1 cellular context compared by ENCODE assay signal in genomic region chr10:47047127-47047504, GRCh38.
TF ChIP-seq lines count a peak whose summit lies in the region.

No MANE protein-coding gene starts in this region.

TF ChIP-seq in WTC11, 78 proteins besides CTCF, POLR2A, EP300 and RAD21 (continued from another document):
- TF ChIP-seq, protein P1, sequence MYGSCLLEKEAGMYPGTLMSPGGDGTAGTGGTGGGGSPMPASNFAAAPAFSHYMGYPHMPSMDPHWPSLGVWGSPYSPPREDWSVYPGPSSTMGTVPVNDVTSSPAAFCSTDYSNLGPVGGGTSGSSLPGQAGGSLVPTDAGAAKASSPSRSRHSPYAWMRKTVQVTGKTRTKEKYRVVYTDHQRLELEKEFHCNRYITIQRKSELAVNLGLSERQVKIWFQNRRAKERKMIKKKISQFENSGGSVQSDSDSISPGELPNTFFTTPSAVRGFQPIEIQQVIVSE (CRISPR knock-in tag; IDR thresholded peaks at IDR 0.05; ENCODE audit: borderline replicate concordance) = no peak
- no peak for TF ChIP-seq JAZF1 (CRISPR knock-in tag; IDR thresholded peaks at IDR 0.05)
- no peak for TF ChIP-seq SP1 (CRISPR knock-in tag; conservative IDR thresholded peaks at IDR 0.05)
- TF ChIP-seq, protein P2, sequence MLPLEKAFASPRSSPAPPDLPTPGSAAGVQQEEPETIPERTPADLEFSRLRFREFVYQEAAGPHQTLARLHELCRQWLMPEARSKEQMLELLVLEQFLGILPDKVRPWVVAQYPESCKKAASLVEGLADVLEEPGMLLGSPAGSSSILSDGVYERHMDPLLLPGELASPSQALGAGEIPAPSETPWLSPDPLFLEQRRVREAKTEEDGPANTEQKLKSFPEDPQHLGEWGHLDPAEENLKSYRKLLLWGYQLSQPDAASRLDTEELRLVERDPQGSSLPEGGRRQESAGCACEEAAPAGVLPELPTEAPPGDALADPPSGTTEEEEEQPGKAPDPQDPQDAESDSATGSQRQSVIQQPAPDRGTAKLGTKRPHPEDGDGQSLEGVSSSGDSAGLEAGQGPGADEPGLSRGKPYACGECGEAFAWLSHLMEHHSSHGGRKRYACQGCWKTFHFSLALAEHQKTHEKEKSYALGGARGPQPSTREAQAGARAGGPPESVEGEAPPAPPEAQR (CRISPR knock-in tag; IDR thresholded peaks at IDR 0.05) = no peak
